In genomic region chr11:20544536-20545237, GRCh38 we compare ENCODE assay signal across 20 cellular contexts. TPM values are rescaled to one million over a fixed set of nuclear protein-coding genes. Genes with fewer than 3 reads are reported as not detected.
DNase-seq lines count a peak whose midpoint lies in the region; ATAC-seq and TF ChIP-seq lines count a peak whose summit lies in the region.
"Had no signal": no experiment of that assay in that cellular context is flagged by ENCODE, and none has a peak within 500 bp of the region (broad histone marks: within the 10 kb centered on the region; RNA-seq: fewer than 3 reads in every experiment).

No MANE protein-coding gene starts in this region.

- DNase-seq in H9 = peak; percentile 40
- DNase-seq in NCI-H2227 (lab: John Stamatoyannopoulos, UW; ENCODE audit: unreplicated experiment) = peak; percentile 20
- DNase-seq in hepatocyte (ENCODE audit: low spot score) = peak; percentile 21
- no peak for DNase-seq in ureter (ENCODE audit: low spot score)
- DNase-seq in HFFc6 = no peak
- DNase-seq: Calu3; CD8-positive, alpha-beta T cell; NCI-H1092 treated with DMSO at 0.1 percent for 48 hours; NCI-H1930; NCI-H2171; NCI-H510A; NCI-H774; OCI-M1; SHP77 had no signal

- no peaks in the 10 kb centered on the region for H3K36me3 ChIP-seq in hepatocyte (replicated peaks; ENCODE audit: insufficient read depth, low read depth)
- H3K36me3 ChIP-seq in neural cell (ENCODE audit: insufficient read depth, low read length) = no peaks in the 10 kb centered on the region
- H3K36me3 ChIP-seq: BLaER1 treated with 17β-estradiol and CSF1 and Interleukin-3, amounts not matched to agents 10 nM and 100 nM had no signal

- H3K23me2 ChIP-seq in H9 (ENCODE audit: insufficient read length, low read depth, low read length, poor library complexity, severe bottlenecking) = no peaks in the 10 kb centered on the region

- H3K9me3 Mint-ChIP-seq in H9 (peaks cover 3 to 9% of the 10 kb centered on the region in 2 experiments), HFFc6 (peaks cover under 1% of the 10 kb centered on the region; the same call in 1 of the 2 replicates)
- H3K9me3 Mint-ChIP-seq: CD8-positive, alpha-beta T cell had no signal

- H3K27me3 Mint-ChIP-seq in H9 (ENCODE audit: low read depth) (peaks cover 10% of the 10 kb centered on the region), HFFc6 (ENCODE audit: insufficient read depth) (peaks cover 2% of the 10 kb centered on the region; the same call in 1 of the 2 replicates)

- ATAC-seq in GM21786 (IDR thresholded peaks at IDR 0.05; ENCODE audit: unreplicated experiment) = no peak
- ATAC-seq: CD8-positive, alpha-beta T cell; K562 had no signal

- no peak overlapping the region for H3K4ac ChIP-seq in H9 (ENCODE audit: low read depth, low read length)

- no peak overlapping the region for H3K56ac ChIP-seq in H9 (ENCODE audit: insufficient read length, low read depth, low read length)

- no peak overlapping the region for H4K5ac ChIP-seq in H9 (ENCODE audit: insufficient read length, low read depth, low read length)

- TF ChIP-seq EP300 in neural cell (conservative IDR thresholded peaks at IDR 0.05; ENCODE audit: poor library complexity, severe bottlenecking) = peak; percentile 37

- H4K8ac ChIP-seq in H9 (replicated peaks; ENCODE audit: insufficient read length, low read depth, low read length) = no peak overlapping the region

- H2AFZ ChIP-seq in H9 (ENCODE audit: low read length) (no peak overlapping the region), hepatocyte (no peak overlapping the region), neural cell (ENCODE audit: low read depth, low read length) (no peak overlapping the region)

- peaks cover 4% of the 10 kb centered on the region for H3K4me1 ChIP-seq in H9 (ENCODE audit: insufficient read depth, low read length)
- H3K4me1 ChIP-seq in hepatocyte (ENCODE audit: insufficient read depth) = no peaks in the 10 kb centered on the region
- H3K4me1 ChIP-seq: BLaER1 treated with 17β-estradiol and CSF1 and Interleukin-3, amounts not matched to agents 10 nM and 100 nM had no signal

- no peaks in the 10 kb centered on the region for H4K20me1 ChIP-seq in H9 (ENCODE audit: control insufficient read depth, insufficient read depth, insufficient read length)
- H4K20me1 ChIP-seq in hepatocyte (ENCODE audit: insufficient read depth, poor library complexity, severe bottlenecking) = no peaks in the 10 kb centered on the region
- no peaks in the 10 kb centered on the region for H4K20me1 ChIP-seq in neural cell (ENCODE audit: insufficient read depth)
- H4K20me1 ChIP-seq: BLaER1 treated with 17β-estradiol and CSF1 and Interleukin-3, amounts not matched to agents 10 nM and 100 nM had no signal

- peaks cover 0 to 9% (median under 1%) of the 10 kb centered on the region in 3 experiments; a peak in 5 of 7 replicates for H3K36me3 Mint-ChIP-seq in H9 (ENCODE audit: insufficient read depth in 1 of 3, low read depth in 3 of 3)
- no peaks in the 10 kb centered on the region for H3K36me3 Mint-ChIP-seq in HFFc6 (ENCODE audit: low read depth)
- H3K36me3 Mint-ChIP-seq: CD8-positive, alpha-beta T cell had no signal

- H3K4me3 Mint-ChIP-seq in H9 (peak overlapping the region in 1 of 2 experiments; percentile 5; a peak in 2 of 5 replicates), HFFc6 (no peak overlapping the region)
- H3K4me3 Mint-ChIP-seq: CD8-positive, alpha-beta T cell had no signal

- H4K91ac ChIP-seq in H9 (ENCODE audit: insufficient read length, low read depth, low read length) = no peak overlapping the region

- H3K27me3 ChIP-seq in H9 (ENCODE audit: insufficient read depth, low read length) (no peaks in the 10 kb centered on the region), hepatocyte (no peaks in the 10 kb centered on the region), neural cell (ENCODE audit: insufficient read depth, low read depth, low read length) (no peaks in the 10 kb centered on the region)
- H3K27me3 ChIP-seq: BLaER1 treated with 17β-estradiol and CSF1 and Interleukin-3, amounts not matched to agents 10 nM and 100 nM had no signal

- no peaks in the 10 kb centered on the region for H3K79me1 ChIP-seq in H9 (ENCODE audit: insufficient read depth, low read depth, low read length, poor library complexity, severe bottlenecking)

- H3K27ac Mint-ChIP-seq in H9 = peak overlapping the region in 2 of 3 experiments; percentile 73 to 81; a peak in 6 of 7 replicates
- no peak overlapping the region for H3K27ac Mint-ChIP-seq in HFFc6
- H3K27ac Mint-ChIP-seq: CD8-positive, alpha-beta T cell had no signal

- H2BK120ac ChIP-seq in H9 (ENCODE audit: low read depth, low read length, poor library complexity, severe bottlenecking) = no peak overlapping the region

- TF ChIP-seq CTCF in H9 (conservative IDR thresholded peaks at IDR 0.05) (no peak), hepatocyte (IDR thresholded peaks at IDR 0.05; ENCODE audit: poor library complexity) (no peak), neural cell (IDR thresholded peaks at IDR 0.05; ENCODE audit: poor library complexity, severe bottlenecking) (no peak), HFFc6 (IDR thresholded peaks at IDR 0.05) (no peak)

- H2AK5ac ChIP-seq in H9 (ENCODE audit: insufficient read length, low read length) = no peak overlapping the region

- H3K79me2 ChIP-seq in H9 (ENCODE audit: insufficient read depth, low read length) (no peaks in the 10 kb centered on the region), hepatocyte (no peaks in the 10 kb centered on the region), neural cell (replicated peaks; ENCODE audit: insufficient read depth, low read length) (no peaks in the 10 kb centered on the region)

- H3K4me1 Mint-ChIP-seq in H9 (peaks cover 37% of the 10 kb centered on the region in 2 experiments), HFFc6 (ENCODE audit: low read depth) (no peaks in the 10 kb centered on the region)

- H3K9me2 ChIP-seq in hepatocyte (replicated peaks; ENCODE audit: insufficient read depth) = no peaks in the 10 kb centered on the region
- no peaks in the 10 kb centered on the region for H3K9me2 ChIP-seq in neural cell (ENCODE audit: insufficient read depth, low read length)

- no peak overlapping the region for H3K14ac ChIP-seq in H9 (ENCODE audit: insufficient read depth, low read length)

- no peak overlapping the region for H3K4me3 ChIP-seq in hepatocyte
- H3K4me3 ChIP-seq in neural cell (ENCODE audit: low read length) = no peak overlapping the region
- H3K4me3 ChIP-seq: BLaER1 treated with 17β-estradiol and CSF1 and Interleukin-3, amounts not matched to agents 10 nM and 100 nM; K562; SK-N-MC had no signal

- no peak overlapping the region for H3K23ac ChIP-seq in H9 (ENCODE audit: insufficient read length, low read depth, low read length)

- H3K27ac ChIP-seq in H9 (ENCODE audit: insufficient read length, low read depth, low read length) (no peak overlapping the region), hepatocyte (no peak overlapping the region), neural cell (ENCODE audit: low read length) (peak overlapping the region; percentile 42)
- H3K27ac ChIP-seq: BLaER1 treated with 17β-estradiol and CSF1 and Interleukin-3, amounts not matched to agents 10 nM and 100 nM; SK-N-MC had no signal

- H3F3A ChIP-seq in neural cell (ENCODE audit: insufficient read depth, low read length, poor library complexity, severe bottlenecking) = no peaks in the 10 kb centered on the region

- H3K9me3 ChIP-seq in H9 (ENCODE audit: control insufficient read depth, low read depth, low read length) (no peaks in the 10 kb centered on the region), hepatocyte (ENCODE audit: low read depth) (no peaks in the 10 kb centered on the region), neural cell (ENCODE audit: low read length) (no peaks in the 10 kb centered on the region)

- no peak overlapping the region for H3K18ac ChIP-seq in H9 (ENCODE audit: insufficient read length, low read depth, low read length)

- H3K4me2 ChIP-seq in H9 (ENCODE audit: insufficient read depth, insufficient read length, low read length) (no peak overlapping the region), hepatocyte (no peak overlapping the region), neural cell (ENCODE audit: low read length) (no peak overlapping the region)
- H3K4me2 ChIP-seq: BLaER1 treated with 17β-estradiol and CSF1 and Interleukin-3, amounts not matched to agents 10 nM and 100 nM had no signal

- H2BK12ac ChIP-seq in H9 (ENCODE audit: insufficient read length, low read depth, low read length) = no peak overlapping the region

- no peak overlapping the region for H2BK20ac ChIP-seq in H9 (ENCODE audit: low read depth, low read length, poor library complexity, severe bottlenecking)

- H3T11ph ChIP-seq in H9 (ENCODE audit: low read length) = no peak overlapping the region

- WGBS in H9 (ENCODE audit: extremely low coverage, insufficient read length, low lambda C conversion rate) = no CpG with 5 or more reads among the region's 9 CpGs
- WGBS in hepatocyte (ENCODE audit: low lambda C conversion rate, missing lambda C conversion rate) = 34% methylated on average over 9 of the region's 9 CpGs

- no peak overlapping the region for H2BK15ac ChIP-seq in H9 (ENCODE audit: low read depth, low read length)

- peak; percentile 14 for TF ChIP-seq RAD21 in neural cell (conservative IDR thresholded peaks at IDR 0.05)

- no peak overlapping the region for H2BK5ac ChIP-seq in H9 (ENCODE audit: insufficient read length, low read length)

- H3K9ac ChIP-seq in H9 (ENCODE audit: extremely low read depth, insufficient read length, low read length) = no peak overlapping the region
- H3K9ac ChIP-seq in neural cell (ENCODE audit: low read length) = no peak overlapping the region
- H3K9ac ChIP-seq: BLaER1 treated with 17β-estradiol and CSF1 and Interleukin-3, amounts not matched to agents 10 nM and 100 nM had no signal

TF ChIP-seq in neural cell, 6 proteins besides CTCF, POLR2A, EP300 and RAD21 (continues in another document):
- peak; percentile 86 for TF ChIP-seq POLR2AphosphoS5 (IDR thresholded peaks at IDR 0.05)
- no peak for TF ChIP-seq TAF1 (IDR thresholded peaks at IDR 0.05; ENCODE audit: low read depth)

RNA-seq across cellular contexts. Expression of gene SLC6A5, which starts 54.7 kb away (rescaled TPM):
- total RNA-seq in H9 (2021) (not detected in 2 replicates), hepatocyte (0.03 TPM in 1 of 2 replicates, not detected in the other), ureter (not detected)
- polyA plus RNA-seq in hepatocyte (not detected in 2 replicates), neural cell (not detected in 2 replicates)
- not detected in 2 replicates for polyA minus RNA-seq in neural cell
- total RNA-seq in HFFc6 (2021; fragmentation: NEBNext Ultra II Directional; extraction: Animal tissue kit (Norgen Biotek cat#: 25700)) = not detected
- total RNA-seq: Calu3; CD8-positive, alpha-beta T cell; K562; RPMI7951 had no signal

Comparison
In these comparisons a context has a peak if more than half of its experiments do, and no peak if none do; other contexts are left out.
1. DNase-seq: peak in H9 (single experiment), NCI-H2227 (single experiment) and hepatocyte (single experiment); none in ureter (single experiment) and HFFc6 (single experiment).